In the genomic region with DNA sequence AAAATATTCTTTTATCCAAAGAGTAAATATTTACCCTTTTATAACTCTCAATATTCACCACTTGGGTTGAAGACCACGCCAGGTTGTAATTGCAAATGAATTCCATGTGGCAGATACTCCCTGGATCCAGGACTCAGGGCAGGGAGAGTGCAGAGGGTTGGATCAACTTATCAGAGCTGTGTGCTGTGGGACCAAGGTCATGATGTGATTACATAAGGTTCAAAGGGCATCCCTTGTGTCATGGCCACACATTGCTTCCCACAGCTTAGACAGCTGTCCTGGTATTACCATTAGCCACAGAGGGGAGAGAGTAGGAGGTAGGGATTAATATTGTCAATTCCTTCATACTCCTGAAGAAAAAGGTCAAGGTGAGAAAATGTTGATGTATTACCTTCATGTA, we compare ENCODE assay signal across 29 cellular contexts.
"Had no signal": no experiment of that assay in that cellular context is flagged by ENCODE, and none has a peak within 500 bp of the region (broad histone marks: within the 10 kb centered on the region; RNA-seq: fewer than 3 reads in every experiment).

No MANE protein-coding gene starts in this region.

- H3K9me3 ChIP-seq: body of pancreas, esophagus muscularis mucosa, gastrocnemius medialis had no signal

- ATAC-seq: activated CD8-positive, alpha-beta T cell treated with anti-CD3 and anti-CD28 coated beads for 36 hours; activated naive CD8-positive, alpha-beta T cell treated with anti-CD3 and anti-CD28 coated beads, Interleukin-2, amount 50 U/mL, for 24 hours; activated T-cell treated with anti-CD3 and anti-CD28 coated beads, Interleukin-2, amount 50 U/mL, for 4 hours; activated T-helper 17 cell treated with anti-CD3 and anti-CD28 coated beads, Interleukin-2, amount 50 U/mL, for 72 hours; body of pancreas; effector memory CD8-positive, alpha-beta T cell; foreskin keratinocyte; gastrocnemius medialis; WTC11 had no signal

- DNase-seq: activated CD4-positive, alpha-beta T cell treated with anti-CD3 and anti-CD28 coated beads for 48 hours; activated CD4-positive, alpha-beta T cell treated with anti-CD3 and anti-CD28 coated beads, Interleukin-2, amount 50 U/mL, for 1 hour; activated CD4-positive, alpha-beta T cell treated with anti-CD3 and anti-CD28 coated beads, Interleukin-2, amount 50 U/mL, for 48 hours; activated CD8-positive, alpha-beta memory T cell treated with anti-CD3 and anti-CD28 coated beads for 24 hours; activated CD8-positive, alpha-beta T cell treated with anti-CD3 and anti-CD28 coated beads for 36 hours; activated effector memory CD4-positive, alpha-beta T cell treated with Interleukin-2 at 50 U/mL for 16 hours; activated gamma-delta T cell treated with Interleukin-2 at 50 U/mL for 16 hours; activated naive CD4-positive, alpha-beta T cell treated with anti-CD3 and anti-CD28 coated beads for 36 hours; activated naive CD8-positive, alpha-beta T cell treated with anti-CD3 and anti-CD28 coated beads for 36 hours; activated naive CD8-positive, alpha-beta T cell treated with anti-CD3 and anti-CD28 coated beads, Interleukin-2, amount 50 U/mL, for 24 hours; activated T-cell treated with anti-CD3 and anti-CD28 coated beads, Interleukin-2, amount 50 U/mL, for 4 hours; adrenal gland; amygdala; aorta; body of pancreas; caudate nucleus; cortex of kidney; dermis blood vessel endothelial cell; effector CD4-positive, alpha-beta T cell; effector memory CD8-positive, alpha-beta T cell; erythroblast; foreskin keratinocyte; gastrocnemius medialis; glutamatergic neuron had no signal

- H3K36me3 ChIP-seq: adrenal gland, esophagus muscularis mucosa, gastrocnemius medialis had no signal

- FAIRE-seq: colon had no signal

- H3K4me3 ChIP-seq: adrenal gland, body of pancreas, esophagus muscularis mucosa, gastrocnemius medialis had no signal

- H3K27ac ChIP-seq: adrenal gland, body of pancreas, esophagus muscularis mucosa, foreskin keratinocyte, gastrocnemius medialis, VCaP had no signal

- H3K27me3 ChIP-seq: adrenal gland, body of pancreas, esophagus muscularis mucosa, foreskin keratinocyte, gastrocnemius medialis had no signal

- H3K4me1 ChIP-seq: adrenal gland, body of pancreas, esophagus muscularis mucosa, foreskin keratinocyte, gastrocnemius medialis had no signal
